10 cellular contexts compared by ENCODE assay signal in genomic region chr2:43462866-43463641, GRCh38.
DNase-seq lines count a peak whose midpoint lies in the region; FAIRE-seq and TF ChIP-seq lines count a peak whose summit lies in the region.
"Had no signal": no experiment of that assay in that cellular context is flagged by ENCODE, and none has a peak within 500 bp of the region (broad histone marks: within the 10 kb centered on the region; RNA-seq: fewer than 3 reads in every experiment).

No MANE protein-coding gene starts in this region.

- H3K27me3 ChIP-seq in stomach, result no peaks in the 10 kb centered on the region
- H3K27me3 ChIP-seq: spleen had no signal

- peaks cover 41 to 90% (median 62%) of the 10 kb centered on the region in 4 donors for H3K4me1 ChIP-seq in stomach

- H3K27ac ChIP-seq in stomach, result peak overlapping the region in 4 of 5 donors; percentile 45 to 69 (median 61)

- H3K4me3 ChIP-seq in stomach, result no peak overlapping the region
- H3K4me3 ChIP-seq: spleen had no signal

- intact Hi-C loops in stomach (cut with DNase I; ENCODE audit: low total_unique reads), result no loop called here

- TF ChIP-seq EP300 in stomach (IDR thresholded peaks at IDR 0.05), result no peak

- H3K9me3 ChIP-seq in stomach, result no peaks in the 10 kb centered on the region
- H3K9me3 ChIP-seq: spleen had no signal

- H3K36me3 ChIP-seq in stomach, result no peaks in the 10 kb centered on the region
- H3K36me3 ChIP-seq: spleen had no signal

- FAIRE-seq in GM12891 (lab: Jason Lieb, UNC), result no peak
- FAIRE-seq: keratinocyte had no signal

- WGBS in stomach, 5 donors, result 16 to 39% (median 25%) methylated on average over 4 of the region's 4 CpGs

- TF ChIP-seq CTCF in stomach (IDR thresholded peaks at IDR 0.05), result no peak

- TF ChIP-seq POLR2A in stomach (IDR thresholded peaks at IDR 0.05) (no peak), GM12891 (IDR thresholded peaks at IDR 0.05; ENCODE audit: low read depth, low read length) (no peak)

- DNase-seq in LHCN-M2 (ENCODE audit: low read depth) (peak; percentile 84), NCI-H774 (lab: John Stamatoyannopoulos, UW) (peak; percentile 13), iris pigment epithelial cell (ENCODE audit: low read depth) (peak; percentile 55), stomach (peak; percentile 48), GM12891 (ENCODE audit: insufficient read length, low spot score) (no peak), NCI-H524 treated with DMSO at 0.1 percent for 48 hours (lab: John Stamatoyannopoulos, UW) (no peak), medulla oblongata (ENCODE audit: extremely low spot score) (no peak)
- DNase-seq: NCI-H446 treated with DMSO at 0.1 percent for 48 hours, spleen had no signal

TF ChIP-seq in GM12891, 5 proteins besides CTCF, POLR2A, EP300 and RAD21:
- TF ChIP-seq SPI1 (IDR thresholded peaks at IDR 0.05; ENCODE audit: low read depth, low read length), result no peak
- TF ChIP-seq POU2F2 (IDR thresholded peaks at IDR 0.05; ENCODE audit: low read depth, low read length), result no peak
- no peak for TF ChIP-seq PAX5 (IDR thresholded peaks at IDR 0.05; ENCODE audit: insufficient read depth, low read length, severe bottlenecking)

Comparison
In these comparisons a context has a peak if more than half of its experiments do, and no peak if none do; other contexts are left out.
1. DNase-seq: peak in LHCN-M2 (single experiment), NCI-H774 (single experiment), iris pigment epithelial cell (single experiment) and stomach (single experiment); none in GM12891 (single experiment), NCI-H524 treated with DMSO at 0.1 percent for 48 hours (single experiment) and medulla oblongata (single experiment).